1 cellular context compared by ENCODE assay signal in the genomic region with DNA sequence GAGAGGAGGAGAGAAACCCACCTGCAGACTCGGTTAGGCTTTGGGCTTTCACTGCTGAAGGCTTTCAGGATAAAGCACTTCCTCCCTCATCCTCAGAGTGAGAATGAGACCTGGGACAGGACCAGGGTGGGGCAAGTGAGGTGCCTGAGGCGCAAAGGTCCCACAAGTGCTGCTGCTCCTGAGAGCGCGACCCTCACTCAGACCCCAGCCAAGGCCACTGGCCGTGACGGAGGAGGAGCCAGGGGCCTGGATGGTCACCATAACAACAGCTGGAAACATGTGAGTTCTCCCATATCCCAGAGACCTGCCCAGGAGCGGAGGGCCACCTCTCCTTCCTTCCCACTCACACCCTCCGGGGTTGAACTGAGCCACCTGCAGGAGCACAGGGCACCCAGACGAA.
TF ChIP-seq lines count a peak whose summit lies in the region.

No MANE protein-coding gene starts in this region.

TF ChIP-seq in K562, 482 proteins besides CTCF, POLR2A, EP300 and RAD21:
- TF ChIP-seq ZNF584 (CRISPR knock-in tag; IDR thresholded peaks at IDR 0.05; ENCODE audit: low read depth) = no peak
- peak; percentile 67; the same call in 1 of the 2 replicates for TF ChIP-seq SPI1 (IDR thresholded peaks at IDR 0.05; ENCODE audit: borderline replicate concordance, low read depth, low read length)
